ENCODE assay signal across 8 cellular contexts in genomic region chr9:120929392-120929791, GRCh38. TPM values are rescaled to one million over a fixed set of nuclear protein-coding genes. Genes with fewer than 3 reads are reported as not detected.
DNase-seq lines count a peak whose midpoint lies in the region; ATAC-seq and TF ChIP-seq lines count a peak whose summit lies in the region.

No MANE protein-coding gene starts in this region.

- peak overlapping the region; percentile 100 for H3K27ac Mint-ChIP-seq in T-helper 17 cell

- TF ChIP-seq CTCF in GM12865 (IDR thresholded peaks at IDR 0.05; ENCODE audit: insufficient read depth, low read depth, low read length, missing control alignments) (no peak), gastroesophageal sphincter (IDR thresholded peaks at IDR 0.05) (no peak), sigmoid colon (IDR thresholded peaks at IDR 0.05) (no peak)

- no peak for DNase-seq in GM12865 (ENCODE audit: low read depth)
- DNase-seq in T-helper 17 cell: no peak
- no peak for DNase-seq in sigmoid colon
- no peak for DNase-seq in activated CD4-positive, CD25-positive, alpha-beta regulatory T cell (lab: John Stamatoyannopoulos, UW)
- no peak for DNase-seq in SKM-1 treated with dmso at 0.1 percent for 144 hours (lab: John Stamatoyannopoulos, UW; ENCODE audit: unreplicated experiment)
- no peak for DNase-seq in nucleus accumbens (lab: John Stamatoyannopoulos, UW)

- ATAC-seq in T-helper 17 cell (no peak), gastroesophageal sphincter (no peak), GM18870 (IDR thresholded peaks at IDR 0.05; ENCODE audit: unreplicated experiment) (no peak)

- intact Hi-C loops in sigmoid colon (cut with DNase I): loop anchor here (2.0 kb wide), 1 partner anchor 53 kb away; the partner anchor contains the start of gene PHF19

- peak overlapping the region; percentile 87 to 98 (median 92) for H3K27ac ChIP-seq in gastroesophageal sphincter
- H3K27ac ChIP-seq in sigmoid colon: peak overlapping the region; percentile 91 to 95 (median 94)

- H3K4me3 ChIP-seq in GM12865 (ENCODE audit: low read depth, low read length) (peak overlapping the region; percentile 62), gastroesophageal sphincter (peak overlapping the region; percentile 71 to 93), sigmoid colon (peak overlapping the region; percentile 72 to 84 (median 76))

- H3K36me3 Mint-ChIP-seq in T-helper 17 cell (ENCODE audit: low read depth): peaks cover 5% of the 10 kb centered on the region

- H3K9me3 ChIP-seq in T-helper 17 cell (ENCODE audit: control insufficient read depth, low read length, poor library complexity, severe bottlenecking): no peaks in the 10 kb centered on the region
- no peaks in the 10 kb centered on the region for H3K9me3 ChIP-seq in gastroesophageal sphincter
- no peaks in the 10 kb centered on the region for H3K9me3 ChIP-seq in sigmoid colon

- TF ChIP-seq EP300 in gastroesophageal sphincter (IDR thresholded peaks at IDR 0.05) (no peak), sigmoid colon (IDR thresholded peaks at IDR 0.05) (no peak)

- 55 to 67% methylated on average over 5 to 7 of the region's 10 CpGs for WGBS in gastroesophageal sphincter (ENCODE audit: low coverage in 1 of 2), 2 donors
- 42 to 52% methylated on average over 10 of the region's 10 CpGs for WGBS in sigmoid colon, 2 donors

- no peaks in the 10 kb centered on the region for H3K36me3 ChIP-seq in gastroesophageal sphincter
- no peaks in the 10 kb centered on the region for H3K36me3 ChIP-seq in sigmoid colon

- no peaks in the 10 kb centered on the region for H3K27me3 ChIP-seq in gastroesophageal sphincter
- no peaks in the 10 kb centered on the region for H3K27me3 ChIP-seq in sigmoid colon

- no peaks in the 10 kb centered on the region for H3K27me3 Mint-ChIP-seq in T-helper 17 cell

- H3K4me1 Mint-ChIP-seq in T-helper 17 cell: peaks cover 64% of the 10 kb centered on the region

- H3K4me1 ChIP-seq in gastroesophageal sphincter (peaks cover 0 to 64% (median 26%) of the 10 kb centered on the region in 3 donors), sigmoid colon (peaks cover 0 to 46% (median 21%) of the 10 kb centered on the region in 4 donors)

- H3K4me3 Mint-ChIP-seq in T-helper 17 cell: peak overlapping the region; percentile 79

- TF ChIP-seq POLR2A in gastroesophageal sphincter (IDR thresholded peaks at IDR 0.05) (no peak), sigmoid colon (IDR thresholded peaks at IDR 0.05) (no peak)

RNA-seq across cellular contexts. Expression of gene TRAF1, which starts 2.8 kb away (rescaled TPM):
- total RNA-seq in T-helper 17 cell: 100 to 1,000 TPM; 103 to 118 TPM
- total RNA-seq in gastroesophageal sphincter: 10 to 100 TPM in 1 of 4 donors, 1 to 10 TPM in 3; 1.2 to 14.3 (median 7.1) TPM
- total RNA-seq in sigmoid colon: 1 to 10 TPM; 4.4 to 8.0 (median 5.0) TPM
- 10 to 100 TPM in 1 of 3 donors, under 1 TPM in 2; 0.46 to 10.0 (median 0.60) TPM for polyA plus RNA-seq in sigmoid colon

RNA-seq across cellular contexts. Expression of gene PHF19, which starts 52.4 kb away (rescaled TPM):
- total RNA-seq in T-helper 17 cell (10 to 100 TPM; 69.9 to 96.9 TPM), gastroesophageal sphincter (10 to 100 TPM; 27.0 to 82.5 (median 54.3) TPM), sigmoid colon (10 to 100 TPM; 22.5 to 32.7 (median 31.6) TPM)
- polyA plus RNA-seq in sigmoid colon: 10 to 100 TPM; 10.2 to 38.2 (median 10.6) TPM

Comparison
In these comparisons a context has a peak if more than half of its experiments do, and no peak if none do; other contexts are left out.
1. RNA of gene TRAF1, which starts 2.8 kb away (total RNA-seq): 103 to 118 TPM in T-helper 17 cell; 1.2 to 14.3 TPM in gastroesophageal sphincter and 4.4 to 8.0 TPM in sigmoid colon; every median in the first group is over 4 times any median in the second.
2. Peak in every context shown above with its lines, with median percentiles within 50 percentile points of each other: H3K4me3 ChIP-seq.